8 cellular contexts compared by ENCODE assay signal in genomic region chr5:68251804-68252648, GRCh38. TPM values are rescaled to one million over a fixed set of nuclear protein-coding genes. Genes with fewer than 3 reads are reported as not detected.
DNase-seq lines count a peak whose midpoint lies in the region; ATAC-seq and TF ChIP-seq lines count a peak whose summit lies in the region.

No MANE protein-coding gene starts in this region.

- H3K27me3 Mint-ChIP-seq in neural progenitor cell (ENCODE audit: insufficient read depth, low read depth) (no peaks in the 10 kb centered on the region), WTC11 (ENCODE audit: low read depth) (no peaks in the 10 kb centered on the region)

- ATAC-seq in HG03135 (IDR thresholded peaks at IDR 0.05; ENCODE audit: unreplicated experiment) (no peak), WTC11 (no peak)

- H3K4me1 Mint-ChIP-seq in neural progenitor cell (peaks cover 52% of the 10 kb centered on the region), WTC11 (peaks cover 45% of the 10 kb centered on the region)

- H3K9me3 ChIP-seq in esophagus (ENCODE audit: control insufficient read depth in 2 of 2, insufficient read depth in 1 of 2, low read depth in 1 of 2, low read length in 1 of 2) (no peaks in the 10 kb centered on the region), neural progenitor cell (ENCODE audit: low read depth) (no peaks in the 10 kb centered on the region), MM.1S (replicated peaks; ENCODE audit: insufficient read depth, low read length) (no peaks in the 10 kb centered on the region)

- WGBS in esophagus, 2 donors = 30 to 49% methylated on average over 7 of the region's 7 CpGs

- H3K27ac ChIP-seq in esophagus (ENCODE audit: low read depth in 2 of 2, low read length in 1 of 2) = peak overlapping the region; percentile 65 to 71
- no peak overlapping the region for H3K27ac ChIP-seq in neural progenitor cell
- no peak overlapping the region for H3K27ac ChIP-seq in MM.1S (ENCODE audit: low read length)

- H3K4me1 ChIP-seq in esophagus (ENCODE audit: control insufficient read depth in 2 of 2, insufficient read depth in 2 of 2, low read length in 1 of 2) (peaks cover 3 to 9% of the 10 kb centered on the region in 2 donors), neural progenitor cell (peaks cover 24% of the 10 kb centered on the region), MM.1S (ENCODE audit: low read length) (no peaks in the 10 kb centered on the region)

- TF ChIP-seq CTCF in neural progenitor cell (IDR thresholded peaks at IDR 0.05) = no peak
- TF ChIP-seq CTCF in MM.1S (IDR thresholded peaks at IDR 0.05; ENCODE audit: low read length) = no peak
- no peak for TF ChIP-seq CTCF in WTC11 (IDR thresholded peaks at IDR 0.05)

- H3K27me3 ChIP-seq in esophagus (ENCODE audit: control insufficient read depth in 1 of 2, insufficient read depth in 2 of 2, low read length in 2 of 2) = no peaks in the 10 kb centered on the region
- no peaks in the 10 kb centered on the region for H3K27me3 ChIP-seq in neural progenitor cell
- no peaks in the 10 kb centered on the region for H3K27me3 ChIP-seq in MM.1S (replicated peaks; ENCODE audit: insufficient read depth, low read length)

- H2AFZ ChIP-seq in neural progenitor cell (replicated peaks) (no peak overlapping the region), MM.1S (ENCODE audit: low read length) (no peak overlapping the region)

- peak; percentile 48 for DNase-seq in AG20443 (ENCODE audit: low spot score)
- DNase-seq in RPMI7951 (ENCODE audit: low read depth) = peak; percentile 67
- no peak for DNase-seq in neural progenitor cell (ENCODE audit: low spot score)
- no peak for DNase-seq in MM.1S
- no peak for DNase-seq in NCI-H2029 (lab: John Stamatoyannopoulos, UW)
- no peak for DNase-seq in WTC11 (ENCODE audit: low spot score)

- peaks cover 15% of the 10 kb centered on the region for H3K36me3 Mint-ChIP-seq in neural progenitor cell
- no peaks in the 10 kb centered on the region for H3K36me3 Mint-ChIP-seq in WTC11

- H3K9me2 ChIP-seq in MM.1S (replicated peaks; ENCODE audit: insufficient read depth, low read length) = no peaks in the 10 kb centered on the region

- CTCF ChIA-PET in WTC11 (lab: Charles Lee) = interaction anchor here (0.6 to 2.5 kb wide), 26 partner anchors 11 to 1085 kb away, joined by 3 to 31 read pairs (median 3); partner anchors contain the start of gene PIK3R1

- H3K9ac ChIP-seq in neural progenitor cell (no peak overlapping the region), MM.1S (ENCODE audit: low read length) (no peak overlapping the region)

- H3K4me2 ChIP-seq in neural progenitor cell (peak overlapping the region; percentile 21), MM.1S (ENCODE audit: low read depth, low read length) (no peak overlapping the region)

- H3K27ac Mint-ChIP-seq in neural progenitor cell (peak overlapping the region; percentile 83), WTC11 (no peak overlapping the region)

- peaks cover under 1% of the 10 kb centered on the region for H3K9me3 Mint-ChIP-seq in neural progenitor cell
- no peaks in the 10 kb centered on the region for H3K9me3 Mint-ChIP-seq in WTC11

- H3K79me2 ChIP-seq in neural progenitor cell (ENCODE audit: low read depth) = peaks cover 34% of the 10 kb centered on the region
- H3K79me2 ChIP-seq in MM.1S (ENCODE audit: low read length) = peaks cover 15% of the 10 kb centered on the region; the same call in 1 of the 2 replicates

- no peaks in the 10 kb centered on the region for H3K36me3 ChIP-seq in esophagus (ENCODE audit: control insufficient read depth in 2 of 2, insufficient read depth in 2 of 2, low read length in 1 of 2)
- H3K36me3 ChIP-seq in neural progenitor cell = no peaks in the 10 kb centered on the region
- no peaks in the 10 kb centered on the region for H3K36me3 ChIP-seq in MM.1S (replicated peaks; ENCODE audit: insufficient read depth, low read length)

- H4K20me1 ChIP-seq in neural progenitor cell (ENCODE audit: low read depth) = no peaks in the 10 kb centered on the region
- H4K20me1 ChIP-seq in MM.1S (ENCODE audit: insufficient read depth, low read length) = no peaks in the 10 kb centered on the region

- POLR2A ChIA-PET in WTC11 (lab: Charles Lee) = interaction anchor here (0.6 kb wide), 1 partner anchor 1019 kb away, joined by 3 read pairs; no protein-coding TSS in a partner anchor

- H3K4me3 ChIP-seq in esophagus (ENCODE audit: low read depth in 1 of 2, low read length in 2 of 2) = no peak overlapping the region
- no peak overlapping the region for H3K4me3 ChIP-seq in neural progenitor cell
- H3K4me3 ChIP-seq in MM.1S (ENCODE audit: low read length) = no peak overlapping the region

- H3K4me3 Mint-ChIP-seq in neural progenitor cell (no peak overlapping the region), WTC11 (no peak overlapping the region)

- no peaks in the 10 kb centered on the region for H3F3A ChIP-seq in neural progenitor cell (ENCODE audit: low read depth)
- H3F3A ChIP-seq in MM.1S (ENCODE audit: insufficient read depth, low read length) = no peaks in the 10 kb centered on the region

TF ChIP-seq in WTC11, 78 proteins besides CTCF, POLR2A, EP300 and RAD21 (continues in another document):
- TF ChIP-seq SMAD3 (CRISPR knock-in tag; IDR thresholded peaks at IDR 0.05; ENCODE audit: borderline replicate concordance) = no peak
- no peak for TF ChIP-seq TEAD4 (CRISPR knock-in tag; IDR thresholded peaks at IDR 0.05)
- no peak for TF ChIP-seq RORB (CRISPR knock-in tag; IDR thresholded peaks at IDR 0.05)
- no peak for TF ChIP-seq ERG (CRISPR knock-in tag; IDR thresholded peaks at IDR 0.05)
- no peak for TF ChIP-seq PRDM15 (CRISPR knock-in tag; IDR thresholded peaks at IDR 0.05)
- no peak for TF ChIP-seq ZNF317 (CRISPR knock-in tag; IDR thresholded peaks at IDR 0.05; ENCODE audit: borderline replicate concordance, low read depth)
- no peak for TF ChIP-seq IRF1 (CRISPR knock-in tag; IDR thresholded peaks at IDR 0.05)
- TF ChIP-seq EMX1 (CRISPR knock-in tag; IDR thresholded peaks at IDR 0.05) = no peak
- no peak for TF ChIP-seq ZNF671 (CRISPR knock-in tag; IDR thresholded peaks at IDR 0.05)
- no peak for TF ChIP-seq PRRX2 (CRISPR knock-in tag; IDR thresholded peaks at IDR 0.05)
- no peak for TF ChIP-seq FOXJ3 (CRISPR knock-in tag; IDR thresholded peaks at IDR 0.05; ENCODE audit: borderline replicate concordance)

RNA-seq across cellular contexts. Expression of gene PIK3R1, which starts 36.5 kb away (rescaled TPM):
- 19.5 and 24.5 TPM in 2 replicates for total RNA-seq in RPMI7951 (2014; rRNA removed; shearing (Covaris generic))
- 1 to 10 TPM; 5.0 to 8.2 TPM for polyA plus RNA-seq in esophagus
- total RNA-seq in neural progenitor cell (ENCODE audit: low replicate concordance) = 19.7 and 24.2 TPM in 2 replicates
- total RNA-seq in WTC11 (2021) = 10.1 to 11.3 TPM (median 11.1 TPM) in 3 replicates

Comparison
In these comparisons a context has a peak if more than half of its experiments do, and no peak if none do; other contexts are left out.
1. DNase-seq: peak in AG20443 (single experiment) and RPMI7951 (single experiment); none in neural progenitor cell (single experiment), MM.1S (single experiment), NCI-H2029 (single experiment) and WTC11 (single experiment).
2. H3K27ac ChIP-seq: peak in esophagus (2 of 2); none in neural progenitor cell (single experiment) and MM.1S (single experiment).